ENCODE assay signal across 21 cellular contexts in the genomic region with DNA sequence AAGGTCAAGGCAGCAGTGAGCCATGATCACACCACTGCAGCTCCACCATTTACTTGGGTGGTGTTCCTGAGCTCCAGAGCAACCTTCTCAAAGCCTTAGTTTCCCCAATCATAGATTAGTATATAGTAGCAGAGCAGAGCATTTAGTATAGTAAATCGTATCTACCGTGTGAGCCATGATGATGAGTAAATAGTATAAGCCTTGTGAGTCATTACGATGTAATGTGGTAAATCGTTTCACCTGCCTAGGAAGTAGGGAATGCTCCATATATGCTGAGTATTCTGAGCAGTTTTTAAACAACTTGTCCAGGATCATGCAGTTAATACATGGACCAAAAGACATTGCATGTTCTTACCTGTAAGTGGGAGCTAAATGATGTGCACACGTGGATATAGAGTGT.
DNase-seq lines count a peak whose midpoint lies in the region; ATAC-seq and TF ChIP-seq lines count a peak whose summit lies in the region.
"Had no signal": no experiment of that assay in that cellular context is flagged by ENCODE, and none has a peak within 500 bp of the region (broad histone marks: within the 10 kb centered on the region; RNA-seq: fewer than 3 reads in every experiment).

No MANE protein-coding gene starts in this region.

- in situ Hi-C loops in Caki2 (cut with HindIII; ENCODE audit: low pct_unique_long_range_greater_than_20kb, low sequenced_read_pairs): no loop called here

- peaks cover 10% of the 10 kb centered on the region for H3K4me1 ChIP-seq in RWPE2 (ENCODE audit: insufficient read depth, poor library complexity, severe bottlenecking)

- ATAC-seq in RWPE2 (ENCODE audit: low read depth): peak; percentile 97
- ATAC-seq in activated T-cell treated with anti-CD3 and anti-CD28 coated beads, Interleukin-2, amount 50 U/mL, for 72 hours (replicated peaks in 1 of 2): no peak

- no peak overlapping the region for H3K27ac Mint-ChIP-seq in activated T-cell treated with anti-CD3 and anti-CD28 coated beads, Interleukin-2, amount 50 U/mL, for 72 hours
- H3K27ac Mint-ChIP-seq: activated CD4-positive, alpha-beta memory T cell treated with anti-CD3 and anti-CD28 coated beads for 36 hours; mesothelial cell of epicardium; nephron; T-helper 1 cell treated with Interleukin-12 subunit alpha and Interleukin-12 subunit beta and Interleukin-4 antibody, amounts not matched to agents 30 μg/mL and 1 μg/mL, for 36 hours had no signal

- no peak overlapping the region for H3K4me3 ChIP-seq in RWPE2 (ENCODE audit: severe bottlenecking)

- no peaks in the 10 kb centered on the region for H3K36me3 ChIP-seq in RWPE2 (ENCODE audit: low read depth)
- H3K36me3 ChIP-seq: WERI-Rb-1 had no signal

- DNase-seq in Caki2 (ENCODE audit: low read depth) (peak; percentile 46), HS-5 (ENCODE audit: low read depth) (peak; percentile 9), RWPE2 (ENCODE audit: low spot score) (no peak), iris pigment epithelial cell (ENCODE audit: low read depth) (peak; percentile 12), nucleus accumbens (lab: John Stamatoyannopoulos, UW) (no peak), H4 (ENCODE audit: low spot score) (no peak), midbrain (lab: John Stamatoyannopoulos, UW) (no peak)
- DNase-seq in activated T-cell treated with anti-CD3 and anti-CD28 coated beads, Interleukin-2, amount 50 U/mL, for 72 hours: no peak
- DNase-seq: activated CD4-positive, alpha-beta memory T cell treated with anti-CD3 and anti-CD28 coated beads for 36 hours; activated naive CD4-positive, alpha-beta T cell treated with Interleukin-2 at 50 U/mL for 16 hours; activated T-cell treated with anti-CD3 and anti-CD28 coated beads for 4 hours; amygdala; caudate nucleus; GOT3; NCI-H146; NCI-H2171 treated with DMSO at 0.1 percent for 48 hours; stimulated activated naive CD4-positive, alpha-beta T cell; WERI-Rb-1 had no signal

- no peaks in the 10 kb centered on the region for H3K27me3 ChIP-seq in RWPE2 (ENCODE audit: insufficient read depth, poor library complexity, severe bottlenecking)

- no peaks in the 10 kb centered on the region for H3K36me3 Mint-ChIP-seq in activated T-cell treated with anti-CD3 and anti-CD28 coated beads, Interleukin-2, amount 50 U/mL, for 72 hours (ENCODE audit: insufficient read depth in 2 of 2)
- H3K36me3 Mint-ChIP-seq: activated CD4-positive, alpha-beta memory T cell treated with anti-CD3 and anti-CD28 coated beads for 36 hours; mesothelial cell of epicardium had no signal

- TF ChIP-seq CTCF in RWPE2 (IDR thresholded peaks at IDR 0.05; ENCODE audit: poor library complexity, severe bottlenecking): no peak

- no peaks in the 10 kb centered on the region for H3K9me3 Mint-ChIP-seq in activated T-cell treated with anti-CD3 and anti-CD28 coated beads, Interleukin-2, amount 50 U/mL, for 72 hours
- H3K9me3 Mint-ChIP-seq: activated CD4-positive, alpha-beta memory T cell treated with anti-CD3 and anti-CD28 coated beads for 36 hours; mesothelial cell of epicardium; nephron; T-helper 1 cell treated with Interleukin-12 subunit alpha and Interleukin-12 subunit beta and Interleukin-4 antibody, amounts not matched to agents 30 μg/mL and 1 μg/mL, for 36 hours had no signal

- H3K9me3 ChIP-seq in RWPE2 (ENCODE audit: severe bottlenecking): no peaks in the 10 kb centered on the region

- peaks cover 10% of the 10 kb centered on the region for H3K4me1 Mint-ChIP-seq in activated T-cell treated with anti-CD3 and anti-CD28 coated beads, Interleukin-2, amount 50 U/mL, for 72 hours (ENCODE audit: low read depth)
- H3K4me1 Mint-ChIP-seq: mesothelial cell of epicardium, nephron had no signal

- peak overlapping the region; percentile 12 for H3K27ac ChIP-seq in RWPE2 (ENCODE audit: poor library complexity, severe bottlenecking)
- H3K27ac ChIP-seq: WERI-Rb-1 had no signal

- no peak overlapping the region for H3K4me3 Mint-ChIP-seq in activated T-cell treated with anti-CD3 and anti-CD28 coated beads, Interleukin-2, amount 50 U/mL, for 72 hours
- H3K4me3 Mint-ChIP-seq: activated CD4-positive, alpha-beta memory T cell treated with anti-CD3 and anti-CD28 coated beads for 36 hours; mesothelial cell of epicardium; nephron; T-helper 1 cell treated with Interleukin-12 subunit alpha and Interleukin-12 subunit beta and Interleukin-4 antibody, amounts not matched to agents 30 μg/mL and 1 μg/mL, for 36 hours had no signal

- H3K27me3 Mint-ChIP-seq in activated T-cell treated with anti-CD3 and anti-CD28 coated beads, Interleukin-2, amount 50 U/mL, for 72 hours (ENCODE audit: low read depth): peaks cover 7% of the 10 kb centered on the region

Comparison
In these comparisons a context has a peak if more than half of its experiments do, and no peak if none do; other contexts are left out.
1. DNase-seq: peak in Caki2 (single experiment), HS-5 (single experiment) and iris pigment epithelial cell (single experiment); none in RWPE2 (single experiment), activated T-cell treated with anti-CD3 and anti-CD28 coated beads, Interleukin-2, amount 50 U/mL, for 72 hours (0 of 2), nucleus accumbens (0 of 56), H4 (single experiment) and midbrain (single experiment).